ENCODE assay signal across 33 cellular contexts in the genomic region with DNA sequence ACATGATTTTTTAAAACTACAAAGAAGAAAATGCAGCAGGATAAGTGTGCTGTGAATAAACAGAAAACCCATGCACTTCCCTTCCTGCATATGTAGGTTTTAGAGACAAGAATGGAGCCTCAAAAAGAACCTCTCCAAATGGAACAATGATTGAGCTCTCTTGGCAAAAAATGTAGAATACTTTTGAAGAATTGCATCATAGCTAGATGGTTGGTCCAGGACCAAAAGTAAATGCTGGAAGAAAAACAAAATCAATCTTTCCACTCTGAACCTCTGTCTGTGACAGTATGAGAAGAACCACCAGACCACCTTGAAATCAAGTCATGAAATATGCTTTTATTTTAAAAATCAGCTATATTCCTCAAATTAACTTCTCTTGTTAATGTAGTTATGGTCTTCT. TPM values are rescaled to one million over a fixed set of nuclear protein-coding genes. Genes with fewer than 3 reads are reported as not detected.
DNase-seq lines count a peak whose midpoint lies in the region; ATAC-seq, FAIRE-seq and TF ChIP-seq lines count a peak whose summit lies in the region.
"Had no signal": no experiment of that assay in that cellular context is flagged by ENCODE, and none has a peak within 500 bp of the region (broad histone marks: within the 10 kb centered on the region; RNA-seq: fewer than 3 reads in every experiment).

No MANE protein-coding gene starts in this region.

- POLR2A ChIA-PET in A549 (lab: Yijun Ruan, JAX) = interaction anchor here (0.7 kb wide), 1 partner anchor 14 kb away, joined by 3 read pairs; no protein-coding TSS in a partner anchor
- POLR2A ChIA-PET in CD8-positive, alpha-beta memory T cell (lab: Charles Lee) = no interaction called here

- no peak overlapping the region for H3K4me3 ChIP-seq in A549
- no peak overlapping the region for H3K4me3 ChIP-seq in CD8-positive, alpha-beta memory T cell (ENCODE audit: low read length)
- H3K4me3 ChIP-seq in liver (ENCODE audit: low read depth in 1 of 3, low read length in 3 of 3) = no peak overlapping the region
- H3K4me3 ChIP-seq: gastrocnemius medialis, HAP-1, lung, spleen, thoracic aorta had no signal

- H3K36me3 Mint-ChIP-seq in CD8-positive, alpha-beta memory T cell = peaks cover 5 to 63% (median 21%) of the 10 kb centered on the region in 3 donors
- H3K36me3 Mint-ChIP-seq in effector memory CD8-positive, alpha-beta T cell (ENCODE audit: insufficient read depth) = peaks cover 52% of the 10 kb centered on the region
- H3K36me3 Mint-ChIP-seq in activated naive CD4-positive, alpha-beta T cell treated with anti-CD3 and anti-CD28 coated beads, Interleukin-2, amount 50 U/mL, for 72 hours = peaks cover 6 to 35% of the 10 kb centered on the region in 2 donors

- H3K4me1 ChIP-seq in A549 (no peaks in the 10 kb centered on the region), liver (ENCODE audit: control insufficient read depth in 4 of 4, insufficient read depth in 4 of 4, low read length in 3 of 4) (peaks cover 8 to 19% (median 13%) of the 10 kb centered on the region in 4 donors)
- H3K4me1 ChIP-seq in CD8-positive, alpha-beta memory T cell (ENCODE audit: insufficient read depth, low read length) = peaks cover 11% of the 10 kb centered on the region

- ATAC-seq in A549 = no peak
- no peak for ATAC-seq in effector memory CD8-positive, alpha-beta T cell (replicated peaks)
- ATAC-seq in activated naive CD4-positive, alpha-beta T cell treated with anti-CD3 and anti-CD28 coated beads, Interleukin-2, amount 50 U/mL, for 72 hours = no peak
- ATAC-seq: gastrocnemius medialis, Panc1, right cardiac atrium had no signal

- TF ChIP-seq RAD21 in A549 (conservative IDR thresholded peaks at IDR 0.05 in 1 of 2, IDR thresholded peaks at IDR 0.05 in 1 of 2) = no peak
- peak; percentile 24 to 37 for TF ChIP-seq RAD21 in liver (IDR thresholded peaks at IDR 0.05)

- peak overlapping the region in 7 of 8 donors; percentile 7 to 63 (median 32) for H3K27ac Mint-ChIP-seq in CD8-positive, alpha-beta memory T cell
- H3K27ac Mint-ChIP-seq in effector memory CD8-positive, alpha-beta T cell = peak overlapping the region; percentile 44 to 77
- H3K27ac Mint-ChIP-seq in activated naive CD4-positive, alpha-beta T cell treated with anti-CD3 and anti-CD28 coated beads, Interleukin-2, amount 50 U/mL, for 72 hours = no peak overlapping the region
- H3K27ac Mint-ChIP-seq: activated CD4-positive, alpha-beta memory T cell treated with anti-CD3 and anti-CD28 coated beads for 36 hours; activated T-helper 1 cell treated with anti-CD3 and anti-CD28 coated beads, Interleukin-12 subunit alpha, Interleukin-12 subunit beta, Interleukin-2, Interleukin-4 antibody, amounts not matched to agents 30 ng/mL and 10 ng/mL and 1 ng/mL, durations not matched to agents 14 hours and 24 hours and 36 hours; stimulated activated naive CD8-positive, alpha-beta T cell treated with anti-CD3 and anti-CD28 coated beads, Interleukin-15, Interleukin-2, amounts not matched to agents 100 ng/mL and 50 ng/mL, for 24 hours; T-helper 2 cell treated with Interferon-gamma antibody and Interleukin-4, amounts not matched to agents 5 μg/mL and 100 μg/mL, for 36 hours had no signal

- H3K36me3 ChIP-seq in CD8-positive, alpha-beta memory T cell (ENCODE audit: insufficient read depth, low read length) = no peaks in the 10 kb centered on the region
- peaks cover 0 to 6% (median 0%) of the 10 kb centered on the region in 4 donors for H3K36me3 ChIP-seq in liver (ENCODE audit: control insufficient read depth in 4 of 4, insufficient read depth in 3 of 4, low read depth in 1 of 4, low read length in 3 of 4)
- H3K36me3 ChIP-seq: brain microvascular endothelial cell, gastrocnemius medialis, HAP-1 had no signal

- CTCF ChIA-PET in A549 (lab: Yijun Ruan, JAX) = interaction anchor here (0.6 kb wide), 1 partner anchor 109 kb away, joined by 3 read pairs; no protein-coding TSS in a partner anchor
- CTCF ChIA-PET in CD8-positive, alpha-beta memory T cell (lab: Charles Lee) = interaction anchor here (0.7 kb wide), 2 partner anchors 18 to 45 kb away, joined by 3 read pairs; a partner anchor contains a TSS

- peak; percentile 49 for FAIRE-seq in A549 (lab: Jason Lieb, UNC)
- FAIRE-seq: colon had no signal

- peaks cover 48 to 78% (median 72%) of the 10 kb centered on the region in 3 donors for H3K4me1 Mint-ChIP-seq in CD8-positive, alpha-beta memory T cell
- H3K4me1 Mint-ChIP-seq in effector memory CD8-positive, alpha-beta T cell (ENCODE audit: low read depth in 2 of 2) = peaks cover 39 to 55% of the 10 kb centered on the region in 2 donors

- TF ChIP-seq POLR2A in A549 (IDR thresholded peaks at IDR 0.05; ENCODE audit: low read length) = no peak

- no peaks in the 10 kb centered on the region for H3K27me3 Mint-ChIP-seq in CD8-positive, alpha-beta memory T cell
- no peaks in the 10 kb centered on the region for H3K27me3 Mint-ChIP-seq in effector memory CD8-positive, alpha-beta T cell
- H3K27me3 Mint-ChIP-seq: activated CD4-positive, alpha-beta memory T cell treated with anti-CD3 and anti-CD28 coated beads for 36 hours; stimulated activated naive CD8-positive, alpha-beta T cell treated with anti-CD3 and anti-CD28 coated beads, Interleukin-15, Interleukin-2, amounts not matched to agents 100 ng/mL and 50 ng/mL, for 24 hours had no signal

- H3K9me3 Mint-ChIP-seq in CD8-positive, alpha-beta memory T cell = no peaks in the 10 kb centered on the region
- no peaks in the 10 kb centered on the region for H3K9me3 Mint-ChIP-seq in effector memory CD8-positive, alpha-beta T cell
- H3K9me3 Mint-ChIP-seq in activated naive CD4-positive, alpha-beta T cell treated with anti-CD3 and anti-CD28 coated beads, Interleukin-2, amount 50 U/mL, for 72 hours = no peaks in the 10 kb centered on the region
- H3K9me3 Mint-ChIP-seq: activated CD4-positive, alpha-beta memory T cell treated with anti-CD3 and anti-CD28 coated beads for 36 hours; stimulated activated naive CD8-positive, alpha-beta T cell treated with anti-CD3 and anti-CD28 coated beads, Interleukin-15, Interleukin-2, amounts not matched to agents 100 ng/mL and 50 ng/mL, for 24 hours had no signal

- H3K9me3 ChIP-seq in A549 (no peaks in the 10 kb centered on the region), liver (ENCODE audit: control insufficient read depth in 4 of 4, low read length in 3 of 4) (no peaks in the 10 kb centered on the region)
- no peaks in the 10 kb centered on the region for H3K9me3 ChIP-seq in CD8-positive, alpha-beta memory T cell (ENCODE audit: low read length)
- H3K9me3 ChIP-seq: gastrocnemius medialis, HAP-1, spleen, thoracic aorta had no signal

- H3K27ac ChIP-seq in A549 (no peak overlapping the region), liver (ENCODE audit: low read depth in 1 of 2, low read length in 2 of 2) (no peak overlapping the region)
- no peak overlapping the region for H3K27ac ChIP-seq in CD8-positive, alpha-beta memory T cell (ENCODE audit: low read depth, low read length)
- H3K27ac ChIP-seq: brain microvascular endothelial cell, gastrocnemius medialis, spleen, thoracic aorta had no signal

- TF ChIP-seq EP300 in A549 (IDR thresholded peaks at IDR 0.05) = no peak

- DNase-seq in A549 (ENCODE audit: low read depth in 1 of 2, low spot score in 1 of 2) (no peak), NCI-H748 treated with DMSO at 0.1 percent for 48 hours (lab: John Stamatoyannopoulos, UW) (no peak), KBM-7 (no peak)
- DNase-seq in CD8-positive, alpha-beta memory T cell = no peak
- DNase-seq in effector memory CD8-positive, alpha-beta T cell = no peak
- DNase-seq in activated naive CD4-positive, alpha-beta T cell treated with anti-CD3 and anti-CD28 coated beads, Interleukin-2, amount 50 U/mL, for 72 hours (ENCODE audit: low spot score in 2 of 2) = no peak
- DNase-seq: activated CD4-positive, alpha-beta memory T cell treated with anti-CD3 and anti-CD28 coated beads for 36 hours; activated CD4-positive, alpha-beta T cell treated with anti-CD3 and anti-CD28 coated beads for 1 hour; activated naive CD4-positive, alpha-beta T cell treated with Interleukin-2 at 50 U/mL for 16 hours; amygdala; brain microvascular endothelial cell; COR-L47; effector memory CD4-positive, alpha-beta T cell; gastrocnemius medialis; kidney glomerular epithelial cell; NCI-H146; NCI-H2107; NCI-H345; NCI-H69; posterior cingulate gyrus; right cardiac atrium; SHP77 treated with DMSO at 0.1 percent for 48 hours; spleen; stimulated activated CD8-positive, alpha-beta memory T cell treated with anti-CD3 and anti-CD28 coated beads, Interleukin-4, amount 100 ng/mL, for 48 hours had no signal

- no peaks in the 10 kb centered on the region for H3K27me3 ChIP-seq in CD8-positive, alpha-beta memory T cell (ENCODE audit: insufficient read depth, low read length, poor library complexity, severe bottlenecking)
- H3K27me3 ChIP-seq in liver (ENCODE audit: control insufficient read depth in 4 of 4, insufficient read depth in 4 of 4, low read length in 3 of 4) = no peaks in the 10 kb centered on the region
- H3K27me3 ChIP-seq: brain microvascular endothelial cell, gastrocnemius medialis, spleen had no signal

- H3K4me2 ChIP-seq in A549 = no peak overlapping the region

- H3K9ac ChIP-seq in liver (ENCODE audit: low read depth in 1 of 2, low read length in 2 of 2) = peak overlapping the region in 1 of 2 donors; percentile 56

- TF ChIP-seq CTCF in A549 (IDR thresholded peaks at IDR 0.05) (no peak), liver (IDR thresholded peaks at IDR 0.05; ENCODE audit: low read depth, low read length, missing input control) (no peak)

- in situ Hi-C loops in KBM-7 (cut with MboI; ENCODE audit: low pct_unique_long_range_greater_than_20kb, low sequenced_read_pairs) = no loop called here

- peak overlapping the region in 1 of 7 donors; percentile 54 for H3K4me3 Mint-ChIP-seq in CD8-positive, alpha-beta memory T cell
- H3K4me3 Mint-ChIP-seq in effector memory CD8-positive, alpha-beta T cell = no peak overlapping the region
- H3K4me3 Mint-ChIP-seq: activated CD4-positive, alpha-beta memory T cell treated with anti-CD3 and anti-CD28 coated beads for 36 hours; activated T-helper 1 cell treated with anti-CD3 and anti-CD28 coated beads, Interleukin-12 subunit alpha, Interleukin-12 subunit beta, Interleukin-2, Interleukin-4 antibody, amounts not matched to agents 30 ng/mL and 10 ng/mL and 1 ng/mL, durations not matched to agents 14 hours and 24 hours and 36 hours; stimulated activated naive CD8-positive, alpha-beta T cell treated with anti-CD3 and anti-CD28 coated beads, Interleukin-15, Interleukin-2, amounts not matched to agents 100 ng/mL and 50 ng/mL, for 24 hours; T-helper 2 cell treated with Interferon-gamma antibody and Interleukin-4, amounts not matched to agents 5 μg/mL and 100 μg/mL, for 36 hours had no signal

RNA-seq across cellular contexts. Expression of a gene that starts 17.5 kb away (rescaled TPM):
- 17.8 and 18.3 TPM in 2 replicates for polyA plus RNA-seq in A549 (2011; rRNA removed)
- 2.5 and 3.1 TPM in 2 replicates for polyA plus RNA-seq in A549 (2012; cell fraction: cytosol; rRNA removed)
- polyA plus RNA-seq in A549 (2012; cell fraction: nucleus; rRNA removed) = 2.5 and 3.9 TPM in 2 replicates
- 5.6 to 6.7 TPM (median 5.7 TPM) in 3 replicates for polyA plus RNA-seq in A549 (2017; fragmentation: RNase III; extraction: RNeasy Plus Mini Kit Qiagen cat#74134 plus additional on column Dnase treatment)
- 24.8 and 32.2 TPM in 2 replicates for polyA minus RNA-seq in A549 (2011; rRNA and poly(A)+ RNA removed)
- total RNA-seq in CD8-positive, alpha-beta memory T cell = 10 to 100 TPM; 56.4 to 62.5 TPM
- polyA plus RNA-seq in CD8-positive, alpha-beta memory T cell = 85.0 TPM
- 10 to 100 TPM; 31.2 to 69.2 TPM for total RNA-seq in liver
- 10 to 100 TPM in 1 of 2 donors, 1 to 10 TPM in 1; 3.8 to 20.2 TPM for polyA plus RNA-seq in liver
- 10 to 100 TPM; 42.9 to 88.8 TPM for total RNA-seq in activated naive CD4-positive, alpha-beta T cell treated with anti-CD3 and anti-CD28 coated beads, Interleukin-2, amount 50 U/mL, for 72 hours

Comparison
In these comparisons a context has a peak if more than half of its experiments do, and no peak if none do; other contexts are left out.
1. H3K27ac Mint-ChIP-seq: peak in CD8-positive, alpha-beta memory T cell (7 of 8) and effector memory CD8-positive, alpha-beta T cell (2 of 2); none in activated naive CD4-positive, alpha-beta T cell treated with anti-CD3 and anti-CD28 coated beads, Interleukin-2, amount 50 U/mL, for 72 hours (0 of 2).